In genomic region chr3:52493232-52494017, GRCh38 we compare ENCODE assay signal across 1 cellular context.
TF ChIP-seq lines count a peak whose summit lies in the region.

No MANE protein-coding gene starts in this region.

TF ChIP-seq in IMR-90, 13 proteins besides CTCF, POLR2A, EP300 and RAD21:
- no peak for TF ChIP-seq MAZ (IDR thresholded peaks at IDR 0.05; ENCODE audit: borderline replicate concordance, low read depth, low read length)
- TF ChIP-seq NFE2L2 (IDR thresholded peaks at IDR 0.05; ENCODE audit: low read depth, low read length) = no peak
